ENCODE assay signal across 15 cellular contexts in genomic region chr19:40781140-40781539, GRCh38. TPM values are rescaled to one million over a fixed set of nuclear protein-coding genes. Genes with fewer than 3 reads are reported as not detected.
DNase-seq lines count a peak whose midpoint lies in the region; ATAC-seq and TF ChIP-seq lines count a peak whose summit lies in the region.
"Had no signal": no experiment of that assay in that cellular context is flagged by ENCODE, and none has a peak within 500 bp of the region (broad histone marks: within the 10 kb centered on the region; RNA-seq: fewer than 3 reads in every experiment).

No MANE protein-coding gene starts in this region.

- no peak for ATAC-seq in activated B cell treated with CpG ODN at 0.5 μM for 24 hours (ENCODE audit: low read depth)
- no peak for ATAC-seq in stimulated activated memory B cell treated with anti-CD40 and anti-IgM and Interleukin-4, amounts not matched to agents 10 μg/mL and 1 μg/mL and 100 μg/mL, for 72 hours
- ATAC-seq in GM18519 (IDR thresholded peaks at IDR 0.05; ENCODE audit: low FRiP score, unreplicated experiment): no peak
- ATAC-seq: HepG2, PC-3 had no signal

- H3K4me1 Mint-ChIP-seq in activated naive CD4-positive, alpha-beta T cell treated with anti-CD3 and anti-CD28 coated beads, Interleukin-2, amount 50 U/mL, for 24 hours: peaks cover 39% of the 10 kb centered on the region
- peaks cover 36% of the 10 kb centered on the region for H3K4me1 Mint-ChIP-seq in activated naive CD4-positive, alpha-beta T cell treated with anti-CD3 and anti-CD28 coated beads, Interleukin-2, amount 10 ng/mL, durations not matched to agents 7 days and 5 days
- H3K4me1 Mint-ChIP-seq in activated B cell treated with CpG ODN at 0.5 μM for 24 hours: peaks cover 48% of the 10 kb centered on the region
- peaks cover 50% of the 10 kb centered on the region for H3K4me1 Mint-ChIP-seq in stimulated activated memory B cell treated with anti-CD40 and anti-IgM and Interleukin-4, amounts not matched to agents 10 μg/mL and 1 μg/mL and 100 μg/mL, for 72 hours

- H3K9me3 Mint-ChIP-seq in activated naive CD4-positive, alpha-beta T cell treated with anti-CD3 and anti-CD28 coated beads, Interleukin-2, amount 50 U/mL, for 24 hours: no peaks in the 10 kb centered on the region
- no peaks in the 10 kb centered on the region for H3K9me3 Mint-ChIP-seq in activated naive CD4-positive, alpha-beta T cell treated with anti-CD3 and anti-CD28 coated beads, Interleukin-2, amount 10 ng/mL, durations not matched to agents 7 days and 5 days
- H3K9me3 Mint-ChIP-seq in activated B cell treated with CpG ODN at 0.5 μM for 24 hours: no peaks in the 10 kb centered on the region
- no peaks in the 10 kb centered on the region for H3K9me3 Mint-ChIP-seq in stimulated activated memory B cell treated with anti-CD40 and anti-IgM and Interleukin-4, amounts not matched to agents 10 μg/mL and 1 μg/mL and 100 μg/mL, for 72 hours
- H3K9me3 Mint-ChIP-seq: CD4-positive, CD25-positive, alpha-beta regulatory T cell had no signal

- no peaks in the 10 kb centered on the region for H3K27me3 Mint-ChIP-seq in activated naive CD4-positive, alpha-beta T cell treated with anti-CD3 and anti-CD28 coated beads, Interleukin-2, amount 50 U/mL, for 24 hours
- H3K27me3 Mint-ChIP-seq in activated naive CD4-positive, alpha-beta T cell treated with anti-CD3 and anti-CD28 coated beads, Interleukin-2, amount 10 ng/mL, durations not matched to agents 7 days and 5 days: no peaks in the 10 kb centered on the region
- H3K27me3 Mint-ChIP-seq in activated B cell treated with CpG ODN at 0.5 μM for 24 hours: no peaks in the 10 kb centered on the region
- no peaks in the 10 kb centered on the region for H3K27me3 Mint-ChIP-seq in stimulated activated memory B cell treated with anti-CD40 and anti-IgM and Interleukin-4, amounts not matched to agents 10 μg/mL and 1 μg/mL and 100 μg/mL, for 72 hours

- no peak for DNase-seq in activated naive CD4-positive, alpha-beta T cell treated with anti-CD3 and anti-CD28 coated beads, Interleukin-2, amount 10 ng/mL, durations not matched to agents 7 days and 5 days
- DNase-seq in activated B cell treated with CpG ODN at 0.5 μM for 24 hours (no peak), COLO829 (ENCODE audit: low spot score) (no peak)
- DNase-seq: AML-193; Calu3; CD4-positive, CD25-positive, alpha-beta regulatory T cell; HCEC 1CT; MG63; NCI-H1105 treated with DMSO at 0.1 percent for 48 hours; NCI-H187; PC-3 had no signal

- peaks cover 6% of the 10 kb centered on the region for H3K36me3 Mint-ChIP-seq in activated naive CD4-positive, alpha-beta T cell treated with anti-CD3 and anti-CD28 coated beads, Interleukin-2, amount 50 U/mL, for 24 hours
- peaks cover 27% of the 10 kb centered on the region for H3K36me3 Mint-ChIP-seq in activated naive CD4-positive, alpha-beta T cell treated with anti-CD3 and anti-CD28 coated beads, Interleukin-2, amount 10 ng/mL, durations not matched to agents 7 days and 5 days
- peaks cover 63% of the 10 kb centered on the region for H3K36me3 Mint-ChIP-seq in activated B cell treated with CpG ODN at 0.5 μM for 24 hours (ENCODE audit: low read depth)
- H3K36me3 Mint-ChIP-seq in stimulated activated memory B cell treated with anti-CD40 and anti-IgM and Interleukin-4, amounts not matched to agents 10 μg/mL and 1 μg/mL and 100 μg/mL, for 72 hours: peaks cover 43% of the 10 kb centered on the region

- no peak overlapping the region for H3K4me3 Mint-ChIP-seq in activated naive CD4-positive, alpha-beta T cell treated with anti-CD3 and anti-CD28 coated beads, Interleukin-2, amount 50 U/mL, for 24 hours
- H3K4me3 Mint-ChIP-seq in activated naive CD4-positive, alpha-beta T cell treated with anti-CD3 and anti-CD28 coated beads, Interleukin-2, amount 10 ng/mL, durations not matched to agents 7 days and 5 days: no peak overlapping the region
- H3K4me3 Mint-ChIP-seq in activated B cell treated with CpG ODN at 0.5 μM for 24 hours: no peak overlapping the region
- no peak overlapping the region for H3K4me3 Mint-ChIP-seq in stimulated activated memory B cell treated with anti-CD40 and anti-IgM and Interleukin-4, amounts not matched to agents 10 μg/mL and 1 μg/mL and 100 μg/mL, for 72 hours

- POLR2A ChIA-PET in activated B cell treated with CpG ODN at 0.5 μM for 24 hours (lab: Charles Lee): interaction anchor here (0.7 kb wide), 2 partner anchors 35 to 519 kb away, joined by 3 to 8 read pairs; no protein-coding TSS in a partner anchor

- no peak for TF ChIP-seq CTCF in activated B cell treated with CpG ODN at 0.5 μM for 24 hours (IDR thresholded peaks at IDR 0.05)

- peak overlapping the region; percentile 94 for H3K27ac Mint-ChIP-seq in activated naive CD4-positive, alpha-beta T cell treated with anti-CD3 and anti-CD28 coated beads, Interleukin-2, amount 50 U/mL, for 24 hours
- no peak overlapping the region for H3K27ac Mint-ChIP-seq in activated naive CD4-positive, alpha-beta T cell treated with anti-CD3 and anti-CD28 coated beads, Interleukin-2, amount 10 ng/mL, durations not matched to agents 7 days and 5 days
- H3K27ac Mint-ChIP-seq in activated B cell treated with CpG ODN at 0.5 μM for 24 hours: peak overlapping the region; percentile 8
- H3K27ac Mint-ChIP-seq in stimulated activated memory B cell treated with anti-CD40 and anti-IgM and Interleukin-4, amounts not matched to agents 10 μg/mL and 1 μg/mL and 100 μg/mL, for 72 hours: peak overlapping the region; percentile 92

- CTCF ChIA-PET in activated naive CD4-positive, alpha-beta T cell treated with anti-CD3 and anti-CD28 coated beads, Interleukin-2, amount 10 ng/mL, durations not matched to agents 7 days and 5 days (lab: Charles Lee): no interaction called here
- CTCF ChIA-PET in activated B cell treated with CpG ODN at 0.5 μM for 24 hours (lab: Charles Lee): interaction anchor here (0.6 kb wide), 1 partner anchor 94 kb away, joined by 4 read pairs; no protein-coding TSS in a partner anchor

- intact Hi-C loops in activated B cell treated with CpG ODN at 0.5 μM for 24 hours (cut with micrococcal nuclease): no loop called here

RNA-seq across cellular contexts. Expression of gene RAB4B, which starts 3.1 kb away (rescaled TPM):
- 90.6 and 98.1 TPM in 2 replicates for total RNA-seq in activated B cell treated with CpG ODN at 0.5 μM for 24 hours

RNA-seq across cellular contexts. Expression of gene MIA, which starts 5.8 kb away (rescaled TPM):
- 1.1 and 1.4 TPM in 2 replicates for total RNA-seq in activated B cell treated with CpG ODN at 0.5 μM for 24 hours
- total RNA-seq: CD4-positive, CD25-positive, alpha-beta regulatory T cell; HepG2; PC-3 had no signal

RNA-seq across cellular contexts. Expression of gene EGLN2, which starts 17.9 kb away (rescaled TPM):
- total RNA-seq in activated B cell treated with CpG ODN at 0.5 μM for 24 hours: 136 and 147 TPM in 2 replicates

RNA-seq across cellular contexts. Expression of gene SNRPA, which starts 30.1 kb away (rescaled TPM):
- 138 TPM in 2 replicates for total RNA-seq in activated B cell treated with CpG ODN at 0.5 μM for 24 hours

RNA-seq across cellular contexts. Expression of gene ACTMAP, which starts 30.9 kb away (rescaled TPM):
- total RNA-seq in activated B cell treated with CpG ODN at 0.5 μM for 24 hours: 8.5 and 12.7 TPM in 2 replicates
